ENCODE assay signal across 8 cellular contexts in genomic region chr7:26864309-26865093, GRCh38. TPM values are rescaled to one million over a fixed set of nuclear protein-coding genes. Genes with fewer than 3 reads are reported as not detected.
A peak's percentile ranks its signal among the peaks of the same experiment; 100 is the strongest.
DNase-seq lines count a peak whose midpoint lies in the region; ATAC-seq, FAIRE-seq and TF ChIP-seq lines count a peak whose summit lies in the region.

Gene SKAP2 (minus strand): TSS chr7:26864590. CDS start chr7:26864429, 161 bp downstream.

- TF ChIP-seq CTCF in AG09309 (IDR thresholded peaks at IDR 0.05; ENCODE audit: control insufficient read depth, insufficient read depth, low read depth, low read length, missing control alignments) = no peak

- in situ Hi-C loops in GM18951 (cut with MboI; ENCODE audit: low sequenced_read_pairs, unreplicated experiment) = no loop called here

- peak; percentile 43 for FAIRE-seq in colon (lab: Jason Lieb, UNC)

- peak within 1 kb of the TSS; percentile 98 for H3K4me3 ChIP-seq in AG09309 (ENCODE audit: control insufficient read depth, low read depth, low read length)

- DNase-seq in AG09309 (ENCODE audit: low read depth) (peak; percentile 89), NCI-H460 (ENCODE audit: extremely low read depth, low read depth) (peak; percentile 99), kidney glomerular epithelial cell (lab: John Stamatoyannopoulos, UW) (peak; percentile 99)
- peak; percentile 90 for DNase-seq in activated CD4-positive, alpha-beta T cell treated with anti-CD3 and anti-CD28 coated beads for 48 hours
- DNase-seq in stimulated activated CD4-positive, alpha-beta T cell treated with anti-CD3 and anti-CD28 coated beads, Interleukin-1b, Interleukin-23, amount 100 ng/mL, for 1 hour (ENCODE audit: low read depth in 2 of 2) = peak; percentile 21 to 62

- peak; percentile 94 for ATAC-seq in HG03196 (IDR thresholded peaks at IDR 0.05; ENCODE audit: unreplicated experiment)

- peak; percentile 90 for TF ChIP-seq POLR2A in GM18951 (IDR thresholded peaks at IDR 0.05; ENCODE audit: extremely low read depth, insufficient read depth, insufficient read length)

RNA-seq across cellular contexts. Expression of gene SKAP2, which starts in this region (rescaled TPM):
- total RNA-seq in NCI-H460 (2014; rRNA removed; shearing (Covaris generic)) = 52.1 and 54.7 TPM in 2 replicates
- polyA plus RNA-seq in NCI-H460 (2014; cell fraction: nucleus; rRNA removed) = 12.2 and 17.0 TPM in 2 replicates

Comparison
In these comparisons a context has a peak if more than half of its experiments do, and no peak if none do; other contexts are left out.
1. Peak in every context shown above with its lines: DNase-seq, ATAC-seq and H3K4me3 ChIP-seq.
2. DNase-seq: peak in every context shown above with its lines; median percentile 99 in NCI-H460; 99 in kidney glomerular epithelial cell; 90 in activated CD4-positive, alpha-beta T cell treated with anti-CD3 and anti-CD28 coated beads for 48 hours; 89 in AG09309; 42 in stimulated activated CD4-positive, alpha-beta T cell treated with anti-CD3 and anti-CD28 coated beads, Interleukin-1b, Interleukin-23, amount 100 ng/mL, for 1 hour.